ENCODE assay signal across 1 cellular context in genomic region chr7:155316427-155317113, GRCh38.
TF ChIP-seq lines count a peak whose summit lies in the region.

No MANE protein-coding gene starts in this region.

TF ChIP-seq in K562, 482 proteins besides CTCF, POLR2A, EP300 and RAD21 (continued from another document and continues in another):
- peak; percentile 88 for TF ChIP-seq CEBPB (tag; IDR thresholded peaks at IDR 0.05)
- TF ChIP-seq PHF21A (IDR thresholded peaks at IDR 0.05; ENCODE audit: borderline replicate concordance, low read depth), result no peak
- no peak for TF ChIP-seq SIRT6 (IDR thresholded peaks at IDR 0.05; ENCODE audit: low read depth, low read length)
- TF ChIP-seq ESRRA (IDR thresholded peaks at IDR 0.05; ENCODE audit: borderline replicate concordance, low read depth), result no peak
- TF ChIP-seq SPI1 (IDR thresholded peaks at IDR 0.05; ENCODE audit: borderline replicate concordance, low read depth, low read length), result no peak
- no peak for TF ChIP-seq RNF2 (IDR thresholded peaks at IDR 0.05)
- peak; percentile 7; the same call in 1 of the 2 replicates for TF ChIP-seq SOX6 (IDR thresholded peaks at IDR 0.05)
- TF ChIP-seq ZNF175 (CRISPR knock-in tag; IDR thresholded peaks at IDR 0.05; ENCODE audit: low read depth), result no peak
- TF ChIP-seq RFX7 (CRISPR knock-in tag; IDR thresholded peaks at IDR 0.05), result no peak
- TF ChIP-seq NRF1 (conservative IDR thresholded peaks at IDR 0.05 in 1 of 2, IDR thresholded peaks at IDR 0.05 in 1 of 2), result peak; percentile 40 to 42; a peak in 3 of 4 replicates
- no peak for TF ChIP-seq FOXJ3 (CRISPR knock-in tag; IDR thresholded peaks at IDR 0.05)
- no peak for TF ChIP-seq ARNT (IDR thresholded peaks at IDR 0.05)
- no peak for TF ChIP-seq ZKSCAN3 (CRISPR knock-in tag; IDR thresholded peaks at IDR 0.05)
- no peak for TF ChIP-seq CREBBP (IDR thresholded peaks at IDR 0.05; ENCODE audit: low read depth, low read length)
- TF ChIP-seq ZNF561 (CRISPR knock-in tag; conservative IDR thresholded peaks at IDR 0.05), result no peak
- TF ChIP-seq SNAPC5 (CRISPR knock-in tag; IDR thresholded peaks at IDR 0.05), result no peak
- TF ChIP-seq DLX4 (CRISPR knock-in tag; IDR thresholded peaks at IDR 0.05), result no peak
- TF ChIP-seq XRCC4 (IDR thresholded peaks at IDR 0.05; ENCODE audit: extremely low read depth, insufficient read depth, insufficient read length), result no peak
- TF ChIP-seq XRCC5 (IDR thresholded peaks at IDR 0.05; ENCODE audit: low read depth, low read length), result no peak
- peak; percentile 100 for TF ChIP-seq ZNF12 (CRISPR knock-in tag; IDR thresholded peaks at IDR 0.05)
- no peak for TF ChIP-seq NEUROD1 (IDR thresholded peaks at IDR 0.05; ENCODE audit: borderline replicate concordance, low read depth, low read length, partially characterized antibody)
- TF ChIP-seq ETV1 (tag; conservative IDR thresholded peaks at IDR 0.05; ENCODE audit: low read depth), result no peak
- no peak for TF ChIP-seq MYBL2 (IDR thresholded peaks at IDR 0.05; ENCODE audit: low read depth)
- TF ChIP-seq MYBL2 (CRISPR knock-in tag; IDR thresholded peaks at IDR 0.05; ENCODE audit: borderline replicate concordance), result no peak
- no peak for TF ChIP-seq NR4A1 (CRISPR knock-in tag; IDR thresholded peaks at IDR 0.05)
- TF ChIP-seq NR4A1 (tag; IDR thresholded peaks at IDR 0.05), result no peak
- TF ChIP-seq ARID1B (IDR thresholded peaks at IDR 0.05), result peak; percentile 28; the same call in 1 of the 2 replicates
- TF ChIP-seq, protein P1, sequence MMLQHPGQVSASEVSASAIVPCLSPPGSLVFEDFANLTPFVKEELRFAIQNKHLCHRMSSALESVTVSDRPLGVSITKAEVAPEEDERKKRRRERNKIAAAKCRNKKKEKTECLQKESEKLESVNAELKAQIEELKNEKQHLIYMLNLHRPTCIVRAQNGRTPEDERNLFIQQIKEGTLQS (IDR thresholded peaks at IDR 0.05), result no peak
- TF ChIP-seq, protein P1 (CRISPR knock-in tag; conservative IDR thresholded peaks at IDR 0.05), result no peak
- no peak for TF ChIP-seq NR2C1 (IDR thresholded peaks at IDR 0.05)
- no peak for TF ChIP-seq NR2C1 (tag; IDR thresholded peaks at IDR 0.05)
- TF ChIP-seq ZNF41 (CRISPR knock-in tag; conservative IDR thresholded peaks at IDR 0.05), result no peak
- TF ChIP-seq TBL1XR1 (IDR thresholded peaks at IDR 0.05; ENCODE audit: low read length in 2 of 2), result no peak
- no peak for TF ChIP-seq ZNF133 (CRISPR knock-in tag; IDR thresholded peaks at IDR 0.05)
- no peak for TF ChIP-seq KDM4B (IDR thresholded peaks at IDR 0.05; ENCODE audit: borderline replicate concordance in 2 of 2, low read depth in 1 of 2)
- TF ChIP-seq, protein P2, sequence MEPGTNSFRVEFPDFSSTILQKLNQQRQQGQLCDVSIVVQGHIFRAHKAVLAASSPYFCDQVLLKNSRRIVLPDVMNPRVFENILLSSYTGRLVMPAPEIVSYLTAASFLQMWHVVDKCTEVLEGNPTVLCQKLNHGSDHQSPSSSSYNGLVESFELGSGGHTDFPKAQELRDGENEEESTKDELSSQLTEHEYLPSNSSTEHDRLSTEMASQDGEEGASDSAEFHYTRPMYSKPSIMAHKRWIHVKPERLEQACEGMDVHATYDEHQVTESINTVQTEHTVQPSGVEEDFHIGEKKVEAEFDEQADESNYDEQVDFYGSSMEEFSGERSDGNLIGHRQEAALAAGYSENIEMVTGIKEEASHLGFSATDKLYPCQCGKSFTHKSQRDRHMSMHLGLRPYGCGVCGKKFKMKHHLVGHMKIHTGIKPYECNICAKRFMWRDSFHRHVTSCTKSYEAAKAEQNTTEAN (CRISPR knock-in tag; IDR thresholded peaks at IDR 0.05), result no peak
- no peak for TF ChIP-seq RHOXF2B (CRISPR knock-in tag; conservative IDR thresholded peaks at IDR 0.05)
- no peak for TF ChIP-seq BDP1 (IDR thresholded peaks at IDR 0.05; ENCODE audit: insufficient read depth, insufficient read length)
- TF ChIP-seq FOXK1 (CRISPR knock-in tag; IDR thresholded peaks at IDR 0.05; ENCODE audit: borderline replicate concordance), result no peak
- no peak for TF ChIP-seq ID3 (CRISPR knock-in tag; IDR thresholded peaks at IDR 0.05)
- no peak for TF ChIP-seq ID3 (tag; IDR thresholded peaks at IDR 0.05)
- no peak for TF ChIP-seq PRDM10 (IDR thresholded peaks at IDR 0.05; ENCODE audit: partially characterized antibody)
- no peak for TF ChIP-seq SRF (CRISPR knock-in tag; IDR thresholded peaks at IDR 0.05)
- TF ChIP-seq ZSCAN32 (CRISPR knock-in tag; IDR thresholded peaks at IDR 0.05), result no peak
- TF ChIP-seq, protein P3, sequence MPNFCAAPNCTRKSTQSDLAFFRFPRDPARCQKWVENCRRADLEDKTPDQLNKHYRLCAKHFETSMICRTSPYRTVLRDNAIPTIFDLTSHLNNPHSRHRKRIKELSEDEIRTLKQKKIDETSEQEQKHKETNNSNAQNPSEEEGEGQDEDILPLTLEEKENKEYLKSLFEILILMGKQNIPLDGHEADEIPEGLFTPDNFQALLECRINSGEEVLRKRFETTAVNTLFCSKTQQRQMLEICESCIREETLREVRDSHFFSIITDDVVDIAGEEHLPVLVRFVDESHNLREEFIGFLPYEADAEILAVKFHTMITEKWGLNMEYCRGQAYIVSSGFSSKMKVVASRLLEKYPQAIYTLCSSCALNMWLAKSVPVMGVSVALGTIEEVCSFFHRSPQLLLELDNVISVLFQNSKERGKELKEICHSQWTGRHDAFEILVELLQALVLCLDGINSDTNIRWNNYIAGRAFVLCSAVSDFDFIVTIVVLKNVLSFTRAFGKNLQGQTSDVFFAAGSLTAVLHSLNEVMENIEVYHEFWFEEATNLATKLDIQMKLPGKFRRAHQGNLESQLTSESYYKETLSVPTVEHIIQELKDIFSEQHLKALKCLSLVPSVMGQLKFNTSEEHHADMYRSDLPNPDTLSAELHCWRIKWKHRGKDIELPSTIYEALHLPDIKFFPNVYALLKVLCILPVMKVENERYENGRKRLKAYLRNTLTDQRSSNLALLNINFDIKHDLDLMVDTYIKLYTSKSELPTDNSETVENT (CRISPR knock-in tag; IDR thresholded peaks at IDR 0.05), result no peak
- TF ChIP-seq ZNF165 (CRISPR knock-in tag; IDR thresholded peaks at IDR 0.05; ENCODE audit: borderline replicate concordance), result no peak
- TF ChIP-seq E2F5 (CRISPR knock-in tag; IDR thresholded peaks at IDR 0.05), result no peak
- no peak for TF ChIP-seq MYNN (IDR thresholded peaks at IDR 0.05)
- no peak for TF ChIP-seq MYNN (CRISPR knock-in tag; IDR thresholded peaks at IDR 0.05)
- TF ChIP-seq PREB (CRISPR knock-in tag; IDR thresholded peaks at IDR 0.05), result no peak
- no peak for TF ChIP-seq USF2 (CRISPR knock-in tag; IDR thresholded peaks at IDR 0.05)
- TF ChIP-seq, protein P4, sequence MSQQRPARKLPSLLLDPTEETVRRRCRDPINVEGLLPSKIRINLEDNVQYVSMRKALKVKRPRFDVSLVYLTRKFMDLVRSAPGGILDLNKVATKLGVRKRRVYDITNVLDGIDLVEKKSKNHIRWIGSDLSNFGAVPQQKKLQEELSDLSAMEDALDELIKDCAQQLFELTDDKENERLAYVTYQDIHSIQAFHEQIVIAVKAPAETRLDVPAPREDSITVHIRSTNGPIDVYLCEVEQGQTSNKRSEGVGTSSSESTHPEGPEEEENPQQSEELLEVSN (IDR thresholded peaks at IDR 0.05; ENCODE audit: borderline replicate concordance in 1 of 2, extremely low read depth in 1 of 2, insufficient read depth in 1 of 2, insufficient read length in 1 of 2, low read depth in 1 of 2, low read length in 1 of 2, poor library complexity in 1 of 2, severe bottlenecking in 1 of 2), result no peak
- TF ChIP-seq FOXA3 (CRISPR knock-in tag; conservative IDR thresholded peaks at IDR 0.05 in 1 of 2, IDR thresholded peaks at IDR 0.05 in 1 of 2), result peak in 1 of 2 experiments; percentile 89; a peak in 2 of 4 replicates
- TF ChIP-seq, protein P5, sequence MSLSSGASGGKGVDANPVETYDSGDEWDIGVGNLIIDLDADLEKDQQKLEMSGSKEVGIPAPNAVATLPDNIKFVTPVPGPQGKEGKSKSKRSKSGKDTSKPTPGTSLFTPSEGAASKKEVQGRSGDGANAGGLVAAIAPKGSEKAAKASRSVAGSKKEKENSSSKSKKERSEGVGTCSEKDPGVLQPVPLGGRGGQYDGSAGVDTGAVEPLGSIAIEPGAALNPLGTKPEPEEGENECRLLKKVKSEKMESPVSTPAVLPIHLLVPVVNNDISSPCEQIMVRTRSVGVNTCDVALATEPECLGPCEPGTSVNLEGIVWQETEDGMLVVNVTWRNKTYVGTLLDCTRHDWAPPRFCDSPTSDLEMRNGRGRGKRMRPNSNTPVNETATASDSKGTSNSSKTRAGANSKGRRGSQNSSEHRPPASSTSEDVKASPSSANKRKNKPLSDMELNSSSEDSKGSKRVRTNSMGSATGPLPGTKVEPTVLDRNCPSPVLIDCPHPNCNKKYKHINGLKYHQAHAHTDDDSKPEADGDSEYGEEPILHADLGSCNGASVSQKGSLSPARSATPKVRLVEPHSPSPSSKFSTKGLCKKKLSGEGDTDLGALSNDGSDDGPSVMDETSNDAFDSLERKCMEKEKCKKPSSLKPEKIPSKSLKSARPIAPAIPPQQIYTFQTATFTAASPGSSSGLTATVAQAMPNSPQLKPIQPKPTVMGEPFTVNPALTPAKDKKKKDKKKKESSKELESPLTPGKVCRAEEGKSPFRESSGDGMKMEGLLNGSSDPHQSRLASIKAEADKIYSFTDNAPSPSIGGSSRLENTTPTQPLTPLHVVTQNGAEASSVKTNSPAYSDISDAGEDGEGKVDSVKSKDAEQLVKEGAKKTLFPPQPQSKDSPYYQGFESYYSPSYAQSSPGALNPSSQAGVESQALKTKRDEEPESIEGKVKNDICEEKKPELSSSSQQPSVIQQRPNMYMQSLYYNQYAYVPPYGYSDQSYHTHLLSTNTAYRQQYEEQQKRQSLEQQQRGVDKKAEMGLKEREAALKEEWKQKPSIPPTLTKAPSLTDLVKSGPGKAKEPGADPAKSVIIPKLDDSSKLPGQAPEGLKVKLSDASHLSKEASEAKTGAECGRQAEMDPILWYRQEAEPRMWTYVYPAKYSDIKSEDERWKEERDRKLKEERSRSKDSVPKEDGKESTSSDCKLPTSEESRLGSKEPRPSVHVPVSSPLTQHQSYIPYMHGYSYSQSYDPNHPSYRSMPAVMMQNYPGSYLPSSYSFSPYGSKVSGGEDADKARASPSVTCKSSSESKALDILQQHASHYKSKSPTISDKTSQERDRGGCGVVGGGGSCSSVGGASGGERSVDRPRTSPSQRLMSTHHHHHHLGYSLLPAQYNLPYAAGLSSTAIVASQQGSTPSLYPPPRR (CRISPR knock-in tag; IDR thresholded peaks at IDR 0.05; ENCODE audit: borderline replicate concordance), result no peak
